In genomic region chr1:169107673-169108160, GRCh38 we compare ENCODE assay signal across 1 cellular context.
A peak's percentile ranks its signal among the peaks of the same experiment; 100 is the strongest.
TF ChIP-seq lines count a peak whose summit lies in the region.

No MANE protein-coding gene starts in this region.

TF ChIP-seq in HEK293, 187 proteins besides CTCF, POLR2A, EP300 and RAD21 (continued from another document):
- TF ChIP-seq, protein P1, sequence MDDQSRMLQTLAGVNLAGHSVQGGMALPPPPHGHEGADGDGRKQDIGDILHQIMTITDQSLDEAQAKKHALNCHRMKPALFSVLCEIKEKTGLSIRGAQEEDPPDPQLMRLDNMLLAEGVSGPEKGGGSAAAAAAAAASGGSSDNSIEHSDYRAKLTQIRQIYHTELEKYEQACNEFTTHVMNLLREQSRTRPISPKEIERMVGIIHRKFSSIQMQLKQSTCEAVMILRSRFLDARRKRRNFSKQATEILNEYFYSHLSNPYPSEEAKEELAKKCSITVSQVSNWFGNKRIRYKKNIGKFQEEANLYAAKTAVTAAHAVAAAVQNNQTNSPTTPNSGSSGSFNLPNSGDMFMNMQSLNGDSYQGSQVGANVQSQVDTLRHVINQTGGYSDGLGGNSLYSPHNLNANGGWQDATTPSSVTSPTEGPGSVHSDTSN (CRISPR knock-in tag; IDR thresholded peaks at IDR 0.05) = no peak
- TF ChIP-seq, protein P2, sequence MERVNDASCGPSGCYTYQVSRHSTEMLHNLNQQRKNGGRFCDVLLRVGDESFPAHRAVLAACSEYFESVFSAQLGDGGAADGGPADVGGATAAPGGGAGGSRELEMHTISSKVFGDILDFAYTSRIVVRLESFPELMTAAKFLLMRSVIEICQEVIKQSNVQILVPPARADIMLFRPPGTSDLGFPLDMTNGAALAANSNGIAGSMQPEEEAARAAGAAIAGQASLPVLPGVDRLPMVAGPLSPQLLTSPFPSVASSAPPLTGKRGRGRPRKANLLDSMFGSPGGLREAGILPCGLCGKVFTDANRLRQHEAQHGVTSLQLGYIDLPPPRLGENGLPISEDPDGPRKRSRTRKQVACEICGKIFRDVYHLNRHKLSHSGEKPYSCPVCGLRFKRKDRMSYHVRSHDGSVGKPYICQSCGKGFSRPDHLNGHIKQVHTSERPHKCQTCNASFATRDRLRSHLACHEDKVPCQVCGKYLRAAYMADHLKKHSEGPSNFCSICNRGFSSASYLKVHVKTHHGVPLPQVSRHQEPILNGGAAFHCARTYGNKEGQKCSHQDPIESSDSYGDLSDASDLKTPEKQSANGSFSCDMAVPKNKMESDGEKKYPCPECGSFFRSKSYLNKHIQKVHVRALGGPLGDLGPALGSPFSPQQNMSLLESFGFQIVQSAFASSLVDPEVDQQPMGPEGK (tag by site-specific recombination; IDR thresholded peaks at IDR 0.05) = 0 out of 2 replicates have a peak, but pooled peaks have one; percentile 14
- TF ChIP-seq ZNF362 (tag by site-specific recombination; IDR thresholded peaks at IDR 0.05) = peak; percentile 88
